11 cellular contexts compared by ENCODE assay signal in genomic region chr1:26021647-26022403, GRCh38. TPM values are rescaled to one million over a fixed set of nuclear protein-coding genes. Genes with fewer than 3 reads are reported as not detected.
DNase-seq lines count a peak whose midpoint lies in the region; ATAC-seq, FAIRE-seq and TF ChIP-seq lines count a peak whose summit lies in the region.
"Had no signal": no experiment of that assay in that cellular context is flagged by ENCODE, and none has a peak within 500 bp of the region (broad histone marks: within the 10 kb centered on the region; RNA-seq: fewer than 3 reads in every experiment).

A gene with protein sequence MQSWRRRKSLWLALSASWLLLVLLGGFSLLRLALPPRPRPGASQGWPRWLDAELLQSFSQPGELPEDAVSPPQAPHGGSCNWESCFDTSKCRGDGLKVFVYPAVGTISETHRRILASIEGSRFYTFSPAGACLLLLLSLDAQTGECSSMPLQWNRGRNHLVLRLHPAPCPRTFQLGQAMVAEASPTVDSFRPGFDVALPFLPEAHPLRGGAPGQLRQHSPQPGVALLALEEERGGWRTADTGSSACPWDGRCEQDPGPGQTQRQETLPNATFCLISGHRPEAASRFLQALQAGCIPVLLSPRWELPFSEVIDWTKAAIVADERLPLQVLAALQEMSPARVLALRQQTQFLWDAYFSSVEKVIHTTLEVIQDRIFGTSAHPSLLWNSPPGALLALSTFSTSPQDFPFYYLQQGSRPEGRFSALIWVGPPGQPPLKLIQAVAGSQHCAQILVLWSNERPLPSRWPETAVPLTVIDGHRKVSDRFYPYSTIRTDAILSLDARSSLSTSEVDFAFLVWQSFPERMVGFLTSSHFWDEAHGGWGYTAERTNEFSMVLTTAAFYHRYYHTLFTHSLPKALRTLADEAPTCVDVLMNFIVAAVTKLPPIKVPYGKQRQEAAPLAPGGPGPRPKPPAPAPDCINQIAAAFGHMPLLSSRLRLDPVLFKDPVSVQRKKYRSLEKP (plus strand): TSS chr1:26021775. CDS start chr1:26022647, 872 bp downstream.

- H3K27ac ChIP-seq in H1 (ENCODE audit: low read depth, low read length) (no peak within 1 kb of the TSS; the same call in 1 of the 2 replicates), mesodermal cell (ENCODE audit: low read depth, low read length, severe bottlenecking) (peak within 1 kb of the TSS; percentile 23)
- H3K27ac ChIP-seq: SJSA1 had no signal

- no peaks in the 10 kb centered on the region for H3K36me3 Mint-ChIP-seq in activated T-cell treated with anti-CD3 and anti-CD28 coated beads, Interleukin-2, amount 50 U/mL, for 72 hours (ENCODE audit: insufficient read depth in 2 of 2)

- H4K20me1 ChIP-seq in H1 (replicated peaks in 1 of 2; ENCODE audit: control insufficient read depth in 1 of 2, insufficient read depth in 2 of 2, low read length in 2 of 2) = no peaks in the 10 kb centered on the region

- no peak within 1 kb of the TSS for H3K4me3 Mint-ChIP-seq in activated T-cell treated with anti-CD3 and anti-CD28 coated beads, Interleukin-2, amount 50 U/mL, for 72 hours
- H3K4me3 Mint-ChIP-seq: CD4-positive, alpha-beta T cell; effector memory CD8-positive, alpha-beta T cell had no signal

- H3K9ac ChIP-seq in H1 (replicated peaks in 1 of 4; ENCODE audit: extremely low read depth in 1 of 4, low read depth in 3 of 4, low read length in 3 of 4) = no peak within 1 kb of the TSS

- no peak within 1 kb of the TSS for H2BK120ac ChIP-seq in H1 (replicated peaks; ENCODE audit: low read depth, low read length)

- no peaks in the 10 kb centered on the region for H3K27me3 ChIP-seq in H1 (replicated peaks in 1 of 4; ENCODE audit: control insufficient read depth in 3 of 4, extremely low read depth in 1 of 4, insufficient read depth in 3 of 4, low read length in 3 of 4)
- H3K27me3 ChIP-seq: SJSA1 had no signal

- no peak for TF ChIP-seq CTCF in AG04449 (IDR thresholded peaks at IDR 0.05; ENCODE audit: insufficient read depth, low read length, missing control alignments)
- TF ChIP-seq CTCF in H1 (IDR thresholded peaks at IDR 0.05; ENCODE audit: control extremely low read depth in 1 of 3, insufficient read depth in 1 of 3, low read depth in 1 of 3, low read length in 3 of 3) = no peak

- peak within 1 kb of the TSS; percentile 35; the same call in 1 of the 2 replicates for H4K8ac ChIP-seq in H1 (ENCODE audit: extremely low read depth, insufficient read depth, low read length)

- no peaks in the 10 kb centered on the region for H3K79me2 ChIP-seq in H1 (ENCODE audit: control insufficient read depth in 1 of 2, insufficient read depth in 2 of 2, low read length in 2 of 2)

- no peak within 1 kb of the TSS for H3K14ac ChIP-seq in H1 (ENCODE audit: insufficient read length)

- H3K9me3 Mint-ChIP-seq in activated T-cell treated with anti-CD3 and anti-CD28 coated beads, Interleukin-2, amount 50 U/mL, for 72 hours = no peaks in the 10 kb centered on the region
- H3K9me3 Mint-ChIP-seq: CD4-positive, alpha-beta T cell; effector memory CD8-positive, alpha-beta T cell had no signal

- H2BK5ac ChIP-seq in H1 (ENCODE audit: low read depth, low read length) = peak within 1 kb of the TSS; percentile 81; the same call in 1 of the 2 replicates

- H2BK20ac ChIP-seq in H1 (ENCODE audit: low read length) = no peak within 1 kb of the TSS

- H2AFZ ChIP-seq in H1 (ENCODE audit: low read length) = no peak within 1 kb of the TSS

- H3K23me2 ChIP-seq in H1 (ENCODE audit: low read depth, low read length) = peaks cover 3% of the 10 kb centered on the region; the same call in 1 of the 2 replicates

- H2BK12ac ChIP-seq in H1 (ENCODE audit: low read depth, low read length) = peak within 1 kb of the TSS; percentile 75

- H3K27me3 Mint-ChIP-seq in activated T-cell treated with anti-CD3 and anti-CD28 coated beads, Interleukin-2, amount 50 U/mL, for 72 hours (ENCODE audit: low read depth) = no peaks in the 10 kb centered on the region
- H3K27me3 Mint-ChIP-seq: CD4-positive, alpha-beta T cell had no signal

- no peak for TF ChIP-seq RAD21 in H1 (IDR thresholded peaks at IDR 0.05 in 1 of 2, conservative IDR thresholded peaks at IDR 0.05 in 1 of 2; ENCODE audit: low read depth in 2 of 2, low read length in 2 of 2)

- H4K91ac ChIP-seq in H1 (replicated peaks; ENCODE audit: insufficient read length, low read length) = peak within 1 kb of the TSS; percentile 31

- H3K18ac ChIP-seq in H1 (ENCODE audit: extremely low read depth, low read length) = peak within 1 kb of the TSS; percentile 95

- H3K4me3 ChIP-seq in AG04449 (ENCODE audit: low read depth, low read length) (peak within 1 kb of the TSS; percentile 65), H1 (ENCODE audit: extremely low read depth in 1 of 4, insufficient read depth in 2 of 4, low read depth in 3 of 4, low read length in 4 of 4) (peak within 1 kb of the TSS; percentile 36 to 55 (median 38)), mesodermal cell (ENCODE audit: extremely low read depth, insufficient read depth, low read length, poor library complexity, severe bottlenecking) (peak within 1 kb of the TSS; percentile 23)
- H3K4me3 ChIP-seq: SJSA1 had no signal

- H2AK5ac ChIP-seq in H1 (ENCODE audit: low read depth, low read length) = peak within 1 kb of the TSS; percentile 85

- H3K56ac ChIP-seq in H1 (replicated peaks; ENCODE audit: insufficient read length, low read depth, low read length) = no peak within 1 kb of the TSS

- POLR2A ChIA-PET in AG04449 (lab: Yijun Ruan, JAX) (interaction anchor here (0.9 to 1.3 kb wide), 3 partner anchors 8 to 202 kb away, joined by 3 to 5 read pairs (median 4); partner anchors contain the start of gene MTFR1L), H1 (lab: Charles Lee; ENCODE audit: partially characterized antibody) (interaction anchor here (0.6 to 1.9 kb wide), 6 partner anchors 9 to 127 kb away, joined by 3 to 5 read pairs (median 4); partner anchors contain the start of gene PAFAH2)

- ATAC-seq in activated T-cell treated with anti-CD3 and anti-CD28 coated beads, Interleukin-2, amount 50 U/mL, for 72 hours (replicated peaks in 1 of 2) = no peak
- ATAC-seq: effector memory CD8-positive, alpha-beta T cell had no signal

- WGBS in H1 (ENCODE audit: extremely low coverage in 1 of 2, insufficient coverage in 1 of 2, insufficient read length in 1 of 2, insufficient replicate concordance in 2 of 2, low coverage in 1 of 2, low lambda C conversion rate in 2 of 2, missing lambda C conversion rate in 1 of 2), 2 experiments = 31% methylated on average over 11 of the region's 15 CpGs; no CpG with 5 or more reads in 1 of the 2 experiments
- 42 to 50% methylated on average over 13 to 15 of the region's 15 CpGs for WGBS in mesodermal cell (ENCODE audit: insufficient coverage in 2 of 2), 2 experiments

- CTCF ChIA-PET in AG04449 (lab: Yijun Ruan, JAX) (interaction anchor here (0.8 to 8.6 kb wide), 6 partner anchors 13 to 146 kb away, joined by 3 to 69 read pairs (median 4); partner anchors contain the start of gene PAFAH2), H1 (lab: Charles Lee; ENCODE audit: partially characterized antibody) (interaction anchor here (0.6 to 6.4 kb wide), 8 partner anchors 9 to 183 kb away, joined by 3 to 46 read pairs (median 10); partner anchors contain the start of gene PAFAH2)

- no peak within 1 kb of the TSS for H3K23ac ChIP-seq in H1 (ENCODE audit: insufficient read length)

- DNase-seq in AG04449 (ENCODE audit: low read depth, low spot score) (no peak), NCI-H2171 treated with DMSO at 0.1 percent for 48 hours (lab: John Stamatoyannopoulos, UW) (peak; percentile 89), H1 (ENCODE audit: low read depth in 1 of 2, low spot score in 2 of 2) (peak; percentile 59 to 81), T1000 (lab: John Stamatoyannopoulos, UW) (no peak), A172 (ENCODE audit: low spot score) (no peak), NOMO-1 treated with dmso at 0.1 percent for 144 hours (lab: John Stamatoyannopoulos, UW; ENCODE audit: unreplicated experiment) (no peak)
- no peak for DNase-seq in activated T-cell treated with anti-CD3 and anti-CD28 coated beads, Interleukin-2, amount 50 U/mL, for 72 hours
- DNase-seq: CD4-positive, alpha-beta T cell; effector memory CD8-positive, alpha-beta T cell had no signal

- FAIRE-seq in H1 (lab: Jason Lieb, UNC) = peak; percentile 96

- H3K4me1 ChIP-seq in H1 (replicated peaks in 1 of 4; ENCODE audit: control insufficient read depth in 3 of 4, insufficient read depth in 4 of 4, low read length in 3 of 4) (peaks cover 0 to 19% (median 12%) of the 10 kb centered on the region in 4 experiments; a peak in 6 of 7 replicates), mesodermal cell (ENCODE audit: control insufficient read depth, insufficient read depth, low read length, poor library complexity, severe bottlenecking) (peaks cover 52% of the 10 kb centered on the region)
- H3K4me1 ChIP-seq: SJSA1 had no signal

- H3K36me3 ChIP-seq in H1 (ENCODE audit: control insufficient read depth in 2 of 4, insufficient read depth in 4 of 4, low read length in 3 of 4) (no peaks in the 10 kb centered on the region), mesodermal cell (ENCODE audit: control insufficient read depth, insufficient read depth, low read length) (no peaks in the 10 kb centered on the region)
- H3K36me3 ChIP-seq: SJSA1 had no signal

- peak in 1 of 2 experiments; percentile 63; a peak in 2 of 3 replicates for TF ChIP-seq POLR2A in H1 (IDR thresholded peaks at IDR 0.05; ENCODE audit: control extremely low read depth in 1 of 2, low read depth in 2 of 2, low read length in 2 of 2)

- peak within 1 kb of the TSS; percentile 95 for H2BK15ac ChIP-seq in H1 (ENCODE audit: low read length)

- no peaks in the 10 kb centered on the region for H3K79me1 ChIP-seq in H1 (ENCODE audit: low read depth, low read length)

- no peak for TF ChIP-seq EP300 in H1 (IDR thresholded peaks at IDR 0.05; ENCODE audit: borderline replicate concordance in 1 of 2, low read depth in 2 of 2, low read length in 2 of 2)

- H3K9me3 ChIP-seq in H1 (ENCODE audit: insufficient read depth in 2 of 2, low read depth in 1 of 2, low read length in 1 of 2) = no peaks in the 10 kb centered on the region
- no peaks in the 10 kb centered on the region for H3K9me3 ChIP-seq in mesodermal cell (ENCODE audit: control insufficient read depth, low read length)
- H3K9me3 ChIP-seq: SJSA1 had no signal

- H3K4ac ChIP-seq in H1 (replicated peaks; ENCODE audit: insufficient read length, low read depth, low read length) = no peak within 1 kb of the TSS

- H3K27ac Mint-ChIP-seq in activated T-cell treated with anti-CD3 and anti-CD28 coated beads, Interleukin-2, amount 50 U/mL, for 72 hours = no peak within 1 kb of the TSS
- H3K27ac Mint-ChIP-seq: CD4-positive, alpha-beta T cell had no signal

- peaks cover 17% of the 10 kb centered on the region for H3K4me1 Mint-ChIP-seq in activated T-cell treated with anti-CD3 and anti-CD28 coated beads, Interleukin-2, amount 50 U/mL, for 72 hours (ENCODE audit: low read depth)

- peak within 1 kb of the TSS; percentile 74 to 89 for H3K4me2 ChIP-seq in H1 (ENCODE audit: insufficient read depth in 1 of 2, low read depth in 2 of 2, low read length in 2 of 2)

- peak within 1 kb of the TSS; percentile 31 for H4K5ac ChIP-seq in H1 (ENCODE audit: insufficient read length, low read depth, low read length)

RNA-seq across cellular contexts. Expression of the gene that starts here (rescaled TPM):
- total RNA-seq in H1 (2021; fragmentation: NEBNext Ultra II Directional; extraction: Animal tissue kit (Norgen Biotek cat#: 25700)) = 1.2 and 1.3 TPM in 2 replicates
- polyA plus RNA-seq in H1 (2011; rRNA removed) = 0.89 and 2.0 TPM in 2 replicates
- 1.2 TPM for polyA plus RNA-seq in H1 (2011; cell fraction: cytosol; rRNA removed)
- polyA plus RNA-seq in H1 (2011; cell fraction: nucleus; rRNA removed) = 3.4 TPM
- polyA plus RNA-seq in H1 (2012, experiment 1 of 2) = 0.34 to 0.88 TPM (median 0.71 TPM) in 4 replicates
- polyA plus RNA-seq in H1 (2012, experiment 2 of 2) = 0.60 TPM
- polyA plus RNA-seq in H1 (2013, experiment 1 of 2) = 0.41 TPM
- 0.33 TPM for polyA plus RNA-seq in H1 (2013, experiment 2 of 2)
- 2.3 and 2.8 TPM in 2 replicates for polyA minus RNA-seq in H1 (2011; rRNA and poly(A)+ RNA removed)
- polyA minus RNA-seq in H1 (2011; cell fraction: cytosol; rRNA and poly(A)+ RNA removed) = not detected
- 6.6 TPM for polyA minus RNA-seq in H1 (2011; cell fraction: nucleus; rRNA and poly(A)+ RNA removed)
- polyA plus RNA-seq in mesodermal cell (2013, experiment 1 of 2) = 2.4 TPM
- polyA plus RNA-seq in mesodermal cell (2013, experiment 2 of 2) = 1.5 TPM
- 0.17 TPM in 1 of 2 replicates, not detected in the other for total RNA-seq in A172 (2014; rRNA removed; shearing (Covaris generic))
- total RNA-seq in activated T-cell treated with anti-CD3 and anti-CD28 coated beads, Interleukin-2, amount 50 U/mL, for 72 hours = not detected
- total RNA-seq: CD4-positive, alpha-beta T cell had no signal

Comparison
In these comparisons a context has a peak if more than half of its experiments do, and no peak if none do; other contexts are left out.
1. DNase-seq: peak in NCI-H2171 treated with DMSO at 0.1 percent for 48 hours (single experiment) and H1 (2 of 2); none in AG04449 (single experiment), T1000 (single experiment), A172 (single experiment), NOMO-1 treated with dmso at 0.1 percent for 144 hours (single experiment) and activated T-cell treated with anti-CD3 and anti-CD28 coated beads, Interleukin-2, amount 50 U/mL, for 72 hours (0 of 2).
2. Peak in every context shown above with its lines, with median percentiles within 50 percentile points of each other: H3K4me3 ChIP-seq.